ENCODE assay signal across 8 cellular contexts in the genomic region with DNA sequence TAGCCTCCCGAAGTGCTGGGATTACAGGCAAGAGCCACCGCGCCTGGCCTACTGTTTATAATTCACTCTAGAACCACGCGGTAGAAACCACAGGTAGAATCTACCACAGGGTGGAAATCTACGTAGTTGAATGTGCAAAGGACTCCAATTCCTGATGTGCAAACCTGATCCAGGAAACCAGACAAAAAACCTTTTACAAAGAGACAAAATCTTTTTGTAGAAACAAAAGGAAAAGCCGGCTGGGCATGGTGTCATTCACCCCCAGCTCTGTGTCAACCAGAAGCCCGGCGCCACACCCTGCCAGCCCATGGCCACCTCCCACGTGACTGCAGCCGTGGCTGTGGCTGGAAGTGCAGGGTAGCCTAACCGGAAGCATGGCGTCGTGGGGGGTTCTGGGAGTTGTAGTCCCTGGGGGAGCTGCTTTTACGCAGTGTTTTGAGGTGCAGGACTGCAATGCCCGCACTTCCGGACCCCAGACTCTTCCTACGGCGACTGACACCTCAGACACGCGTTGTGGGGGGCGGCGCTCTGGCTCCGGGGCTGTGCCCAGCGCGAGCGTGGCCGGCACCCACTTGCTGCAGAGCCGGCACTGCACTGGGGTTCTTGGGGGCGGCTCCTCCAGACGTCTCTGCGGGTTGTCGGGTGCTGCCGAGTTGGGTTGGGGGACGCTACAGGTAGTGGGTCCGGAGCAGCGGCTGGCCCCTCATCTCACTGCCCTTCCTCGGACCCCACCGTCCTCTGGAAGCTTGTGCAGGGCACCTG.
DNase-seq lines count a peak whose midpoint lies in the region; ATAC-seq and TF ChIP-seq lines count a peak whose summit lies in the region.

No MANE protein-coding gene starts in this region.

- peak overlapping the region; percentile 67 to 80 (median 74) for H3K4me3 ChIP-seq in BLaER1 treated with 17β-estradiol and CSF1 and Interleukin-3, amounts not matched to agents 10 nM and 100 nM
- peak overlapping the region; percentile 76 for H3K4me3 ChIP-seq in coronary artery

- H3K36me3 ChIP-seq in BLaER1 treated with 17β-estradiol and CSF1 and Interleukin-3, amounts not matched to agents 10 nM and 100 nM, result no peaks in the 10 kb centered on the region

- no peak for TF ChIP-seq CTCF in coronary artery (IDR thresholded peaks at IDR 0.05)

- no peaks in the 10 kb centered on the region for H3K27me3 ChIP-seq in BLaER1 treated with 17β-estradiol and CSF1 and Interleukin-3, amounts not matched to agents 10 nM and 100 nM

- peak overlapping the region; percentile 83 to 100 (median 96) for H3K4me2 ChIP-seq in BLaER1 treated with 17β-estradiol and CSF1 and Interleukin-3, amounts not matched to agents 10 nM and 100 nM

- peaks cover 6 to 46% (median 30%) of the 10 kb centered on the region in 10 experiments for H3K4me1 ChIP-seq in BLaER1 treated with 17β-estradiol and CSF1 and Interleukin-3, amounts not matched to agents 10 nM and 100 nM

- peak overlapping the region; percentile 46 to 78 (median 72); a peak in 21 of 22 replicates for H3K9ac ChIP-seq in BLaER1 treated with 17β-estradiol and CSF1 and Interleukin-3, amounts not matched to agents 10 nM and 100 nM

- no peaks in the 10 kb centered on the region for H3K9me3 ChIP-seq in BLaER1 treated with 17β-estradiol and CSF1 and Interleukin-3, amounts not matched to agents 10 nM and 100 nM (replicated peaks in 1 of 11)

- DNase-seq in GM19240 (ENCODE audit: insufficient read length, low spot score) (peak; percentile 93), NCI-H524 (lab: John Stamatoyannopoulos, UW) (peak; percentile 53 to 85), coronary artery (ENCODE audit: low spot score) (peak; percentile 96), left kidney (ENCODE audit: low read depth, low spot score) (peak; percentile 98)
- DNase-seq in activated CD4-positive, alpha-beta T cell treated with anti-CD3 and anti-CD28 coated beads for 48 hours, result peak; percentile 98
- DNase-seq in stimulated activated CD4-positive, alpha-beta T cell treated with anti-CD3 and anti-CD28 coated beads, Interleukin-1b, Interleukin-23, amount 100 ng/mL, for 48 hours, result peak; percentile 97

- no peaks in the 10 kb centered on the region for H4K20me1 ChIP-seq in BLaER1 treated with 17β-estradiol and CSF1 and Interleukin-3, amounts not matched to agents 10 nM and 100 nM

- H3K27ac ChIP-seq in BLaER1 treated with 17β-estradiol and CSF1 and Interleukin-3, amounts not matched to agents 10 nM and 100 nM, result peak overlapping the region; percentile 58 to 88 (median 77)
- peak overlapping the region; percentile 12 to 74 for H3K27ac ChIP-seq in coronary artery

- peak; percentile 98 for ATAC-seq in HG03457 (IDR thresholded peaks at IDR 0.05; ENCODE audit: unreplicated experiment)

Comparison
In these comparisons a context has a peak if more than half of its experiments do, and no peak if none do; other contexts are left out.
1. Peak in every context shown above with its lines: DNase-seq, ATAC-seq, H3K4me3 ChIP-seq and H3K27ac ChIP-seq.